19 cellular contexts compared by ENCODE assay signal in the genomic region with DNA sequence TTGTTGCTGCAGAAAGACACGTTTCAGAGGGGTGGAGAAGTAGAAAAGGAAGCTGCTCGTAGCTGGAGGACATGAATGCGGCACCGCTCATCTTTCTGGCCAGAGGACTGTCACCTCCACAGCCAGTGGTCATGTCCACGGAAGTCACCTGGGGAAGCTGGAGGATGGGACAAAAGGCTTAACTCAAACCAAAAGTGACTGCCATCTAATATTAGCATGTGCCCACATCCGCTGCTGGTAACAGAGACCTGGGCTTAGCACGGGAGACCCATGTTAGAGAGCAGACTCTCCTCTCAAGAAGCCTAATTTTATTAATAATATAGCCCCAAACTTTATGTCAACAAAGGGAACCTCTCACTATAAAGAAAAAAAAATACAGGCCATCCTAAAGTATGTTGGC.
"Had no signal": no experiment of that assay in that cellular context is flagged by ENCODE, and none has a peak within 500 bp of the region (broad histone marks: within the 10 kb centered on the region; RNA-seq: fewer than 3 reads in every experiment).

No MANE protein-coding gene starts in this region.

- H3K4me1 Mint-ChIP-seq: activated T-helper 17 cell treated with anti-CD3 and anti-CD28 coated beads, Interleukin-2, amount 50 U/mL, for 72 hours had no signal

- H3K9me3 ChIP-seq: MG63 had no signal

- H3K9me3 Mint-ChIP-seq: activated B cell treated with CpG ODN at 0.5 μM for 24 hours; activated CD4-positive, alpha-beta T cell treated with anti-CD3 and anti-CD28 coated beads, Interleukin-2, amount 10 ng/mL, durations not matched to agents 24 days and 14 days; activated naive CD4-positive, alpha-beta T cell treated with anti-CD3 and anti-CD28 coated beads, Interleukin-2, amount 10 ng/mL, durations not matched to agents 7 days and 5 days; activated naive CD8-positive, alpha-beta T cell treated with anti-CD3 and anti-CD28 coated beads for 36 hours; activated T-helper 17 cell treated with anti-CD3 and anti-CD28 coated beads, Interleukin-2, amount 50 U/mL, for 72 hours had no signal

- H3K27ac Mint-ChIP-seq: activated B cell treated with CpG ODN at 0.5 μM for 24 hours; activated CD4-positive, alpha-beta T cell treated with anti-CD3 and anti-CD28 coated beads, Interleukin-2, amount 10 ng/mL, durations not matched to agents 24 days and 14 days; activated naive CD4-positive, alpha-beta T cell treated with anti-CD3 and anti-CD28 coated beads, Interleukin-2, amount 10 ng/mL, durations not matched to agents 7 days and 5 days; activated naive CD8-positive, alpha-beta T cell treated with anti-CD3 and anti-CD28 coated beads for 36 hours; activated T-helper 17 cell treated with anti-CD3 and anti-CD28 coated beads, Interleukin-2, amount 50 U/mL, for 72 hours; T-helper 17 cell had no signal

- H3K36me3 ChIP-seq: MG63 had no signal

- ATAC-seq: activated T-helper 17 cell treated with anti-CD3 and anti-CD28 coated beads, Interleukin-2, amount 50 U/mL, for 72 hours; T-helper 17 cell had no signal

- H3K4me3 Mint-ChIP-seq: activated B cell treated with CpG ODN at 0.5 μM for 24 hours; activated CD4-positive, alpha-beta T cell treated with anti-CD3 and anti-CD28 coated beads, Interleukin-2, amount 10 ng/mL, durations not matched to agents 24 days and 14 days; activated naive CD4-positive, alpha-beta T cell treated with anti-CD3 and anti-CD28 coated beads, Interleukin-2, amount 10 ng/mL, durations not matched to agents 7 days and 5 days; activated naive CD8-positive, alpha-beta T cell treated with anti-CD3 and anti-CD28 coated beads for 36 hours; activated T-helper 17 cell treated with anti-CD3 and anti-CD28 coated beads, Interleukin-2, amount 50 U/mL, for 72 hours; T-helper 17 cell had no signal

- H3K4me3 ChIP-seq: MG63 had no signal

- H3K36me3 Mint-ChIP-seq: activated naive CD8-positive, alpha-beta T cell treated with anti-CD3 and anti-CD28 coated beads for 36 hours had no signal

- H3K27me3 ChIP-seq: MG63 had no signal

- DNase-seq: activated B cell treated with CpG ODN at 0.5 μM for 24 hours; activated CD4-positive, alpha-beta T cell treated with anti-CD3 and anti-CD28 coated beads for 1 hour; activated CD4-positive, alpha-beta T cell treated with anti-CD3 and anti-CD28 coated beads, Interleukin-2, amount 10 ng/mL, durations not matched to agents 24 days and 14 days; activated CD4-positive, alpha-beta T cell treated with anti-CD3 and anti-CD28 coated beads, Interleukin-2, amount 50 U/mL, for 48 hours; activated gamma-delta T cell; activated naive CD4-positive, alpha-beta T cell treated with anti-CD3 and anti-CD28 coated beads, Interleukin-2, amount 10 ng/mL, durations not matched to agents 7 days and 5 days; activated naive CD8-positive, alpha-beta T cell treated with anti-CD3 and anti-CD28 coated beads for 36 hours; activated T-cell treated with anti-CD3 and anti-CD28 coated beads, Interleukin-2, amount 50 U/mL, for 48 hours; cerebellar nuclear complex; MG63; NCI-H1105; NCI-H1436 treated with DMSO at 0.1 percent for 48 hours; NCI-H187 treated with DMSO at 0.1 percent for 48 hours; NCI-H2081 treated with DMSO at 0.1 percent for 48 hours; NCI-H524; SIG-M5; T-helper 17 cell; T-helper 9 cell had no signal
